Comparison of ENCODE assay signal across 28 cellular contexts in the genomic region with DNA sequence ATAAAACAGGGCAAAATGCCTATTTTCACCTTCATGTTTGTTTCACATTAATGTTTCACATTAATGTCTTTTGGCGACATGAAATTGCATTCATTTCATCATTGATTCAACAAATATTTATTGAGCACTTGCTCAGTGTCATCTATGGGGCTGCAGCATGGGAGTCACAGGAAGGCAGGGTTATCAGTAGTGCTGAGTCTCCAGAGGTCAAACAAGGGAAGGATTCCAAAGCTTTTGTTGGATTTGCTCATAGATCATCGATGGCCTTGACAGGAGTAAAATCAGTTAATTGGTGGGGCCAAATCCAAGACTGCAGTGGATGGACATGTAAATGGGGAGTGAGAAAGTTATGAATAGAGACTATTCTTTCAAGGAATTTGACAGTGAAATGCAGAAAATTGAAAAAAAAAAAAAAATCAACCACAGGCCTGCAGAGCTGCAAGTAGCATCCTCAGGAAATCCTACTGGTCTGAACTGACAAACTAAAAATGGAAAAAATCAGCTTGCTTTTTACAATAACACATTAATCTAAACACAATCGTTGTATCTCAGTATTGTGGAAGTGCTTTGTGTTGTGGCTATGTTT.
"Had no signal": no experiment of that assay in that cellular context is flagged by ENCODE, and none has a peak within 500 bp of the region (broad histone marks: within the 10 kb centered on the region; RNA-seq: fewer than 3 reads in every experiment).

No MANE protein-coding gene starts in this region.

- H3K9me3 ChIP-seq: lower lobe of right lung, pancreas, prostate gland, transverse colon, upper lobe of left lung, vagina had no signal

- H3K27me3 ChIP-seq: pancreas, transverse colon, upper lobe of left lung, vagina had no signal

- ATAC-seq: left cardiac atrium; left lobe of liver; left ventricle myocardium superior; lower lobe of right lung; naive thymus-derived CD4-positive, alpha-beta T cell; natural killer cell treated with Interleukin-12 subunit alpha and Interleukin-12 subunit beta and Interleukin-15 and Interleukin-18, amount 100 ng/mL, for 72 hours; right cardiac atrium; sciatic nerve; stimulated activated effector memory CD8-positive, alpha-beta T cell treated with anti-CD3 and anti-CD28 coated beads, Interleukin-12 subunit alpha, Interleukin-12 subunit beta, amount 100 ng/mL, for 72 hours; stimulated activated naive CD8-positive, alpha-beta T cell treated with anti-CD3 and anti-CD28 coated beads, Interleukin-15, amount 100 ng/mL, for 72 hours had no signal

- H3K27ac ChIP-seq: lower lobe of right lung, pancreas, prostate gland, skin epidermis, transverse colon, upper lobe of left lung, vagina had no signal

- H3K4me3 ChIP-seq: lower lobe of right lung, pancreas, prostate gland, skin epidermis, transverse colon, upper lobe of left lung, vagina had no signal

- H3K4me1 ChIP-seq: lower lobe of right lung, pancreas, prostate gland, transverse colon, upper lobe of left lung, vagina had no signal

- DNase-seq: hippocampal formation; kidney glomerular epithelial cell; left cardiac atrium; left ventricle myocardium superior; lower lobe of right lung; mammary epithelial cell; mesenchymal stem cell; naive thymus-derived CD4-positive, alpha-beta T cell; nucleus accumbens; pancreas; posterior cingulate gyrus; retina; right cardiac atrium; stimulated activated CD4-positive, alpha-beta T cell treated with anti-CD3 and anti-CD28 coated beads, Interleukin-12 subunit alpha, Interleukin-12 subunit beta, amount 100 ng/mL, for 4 hours; stimulated activated CD4-positive, alpha-beta T cell treated with anti-CD3 and anti-CD28 coated beads, Interleukin-15, amount 100 ng/mL, for 24 hours; stimulated activated CD4-positive, alpha-beta T cell treated with anti-CD3 and anti-CD28 coated beads, Interleukin-4, amount 100 ng/mL, for 24 hours; stimulated activated naive CD4-positive, alpha-beta T cell treated with Interleukin-2 at 50 U/mL for 16 hours; stimulated activated naive CD8-positive, alpha-beta T cell treated with anti-CD3 and anti-CD28 coated beads, Interleukin-15, amount 100 ng/mL, for 72 hours; substantia nigra; transverse colon; upper lobe of left lung had no signal

- H3K36me3 ChIP-seq: lower lobe of right lung, pancreas, prostate gland, transverse colon, upper lobe of left lung, vagina had no signal
